8 cellular contexts compared by ENCODE assay signal in genomic region chr15:23857028-23857641, GRCh38.
DNase-seq lines count a peak whose midpoint lies in the region; ATAC-seq, FAIRE-seq and TF ChIP-seq lines count a peak whose summit lies in the region.

No MANE protein-coding gene starts in this region.

- DNase-seq in D721Med (ENCODE audit: insufficient read length, low spot score), result no peak
- DNase-seq in LNCaP clone FGC (ENCODE audit: low read depth), result peak; percentile 36
- peak; percentile 48 for DNase-seq in lower lobe of right lung

- no peak overlapping the region for H3K27ac ChIP-seq in VCaP
- H3K27ac ChIP-seq in lower lobe of right lung, result no peak overlapping the region

- H3K4me3 ChIP-seq in LNCaP clone FGC (ENCODE audit: low read depth, low read length) (no peak overlapping the region), lower lobe of right lung (no peak overlapping the region)

- no peaks in the 10 kb centered on the region for H3K4me1 ChIP-seq in lower lobe of right lung

- intact Hi-C loops in lower lobe of right lung (cut with DNase I), result no loop called here

- ATAC-seq in lower lobe of right lung, result peak; percentile 43 to 53
- ATAC-seq in HG03097 (IDR thresholded peaks at IDR 0.05; ENCODE audit: low FRiP score, unreplicated experiment), result no peak
- no peak for ATAC-seq in HG02973 (IDR thresholded peaks at IDR 0.05; ENCODE audit: unreplicated experiment)
- ATAC-seq in GM21717 (IDR thresholded peaks at IDR 0.05; ENCODE audit: unreplicated experiment), result no peak
- ATAC-seq in GM19395 (IDR thresholded peaks at IDR 0.05; ENCODE audit: unreplicated experiment), result no peak

- H3K27me3 ChIP-seq in lower lobe of right lung (ENCODE audit: low read depth), result peaks cover 11% of the 10 kb centered on the region

- H3K9me3 ChIP-seq in lower lobe of right lung, result no peaks in the 10 kb centered on the region

- TF ChIP-seq CTCF in D721Med (IDR thresholded peaks at IDR 0.05; ENCODE audit: insufficient read depth, missing control alignments), result peak; percentile 68
- TF ChIP-seq CTCF in LNCaP clone FGC (IDR thresholded peaks at IDR 0.05; ENCODE audit: control insufficient read depth, extremely low read depth, insufficient read depth), result peak; percentile 85
- peak; percentile 82 for TF ChIP-seq CTCF in VCaP (conservative IDR thresholded peaks at IDR 0.05)
- TF ChIP-seq CTCF in lower lobe of right lung (IDR thresholded peaks at IDR 0.05), result peak; percentile 48

- no peak for FAIRE-seq in D721Med (lab: Jason Lieb, UNC)

- H3K36me3 ChIP-seq in lower lobe of right lung, result no peaks in the 10 kb centered on the region

Comparison
In these comparisons a context has a peak if more than half of its experiments do, and no peak if none do; other contexts are left out.
1. ATAC-seq: peak in lower lobe of right lung (2 of 2); none in HG03097 (single experiment), HG02973 (single experiment), GM21717 (single experiment) and GM19395 (single experiment).
2. Peak in every context shown above with its lines, with median percentiles within 50 percentile points of each other: CTCF ChIP-seq.